Comparison of ENCODE assay signal across 1 cellular context in the genomic region with DNA sequence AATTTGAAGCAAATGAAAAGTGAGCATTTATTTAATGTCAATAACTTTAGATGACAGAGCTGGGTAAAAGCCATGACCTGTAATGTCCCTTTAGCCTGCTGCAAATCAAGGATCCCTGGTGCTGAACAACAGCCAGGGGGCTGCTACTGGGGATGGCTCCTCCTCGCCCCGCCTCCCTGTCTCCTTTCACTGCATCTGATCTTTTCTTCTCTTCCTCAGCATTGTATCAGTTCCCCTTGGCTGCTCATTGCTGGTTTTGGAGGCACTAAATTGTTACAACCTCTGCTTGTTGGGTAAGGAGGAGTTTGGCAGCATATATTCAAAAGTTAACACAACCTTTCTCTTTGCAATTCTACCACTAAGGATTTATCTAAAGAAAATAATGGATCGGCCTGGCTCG.
TF ChIP-seq lines count a peak whose summit lies in the region.

No MANE protein-coding gene starts in this region.

TF ChIP-seq in GM23338, 12 proteins besides CTCF, POLR2A, EP300 and RAD21 (continued from another document):
- TF ChIP-seq, protein P1, sequence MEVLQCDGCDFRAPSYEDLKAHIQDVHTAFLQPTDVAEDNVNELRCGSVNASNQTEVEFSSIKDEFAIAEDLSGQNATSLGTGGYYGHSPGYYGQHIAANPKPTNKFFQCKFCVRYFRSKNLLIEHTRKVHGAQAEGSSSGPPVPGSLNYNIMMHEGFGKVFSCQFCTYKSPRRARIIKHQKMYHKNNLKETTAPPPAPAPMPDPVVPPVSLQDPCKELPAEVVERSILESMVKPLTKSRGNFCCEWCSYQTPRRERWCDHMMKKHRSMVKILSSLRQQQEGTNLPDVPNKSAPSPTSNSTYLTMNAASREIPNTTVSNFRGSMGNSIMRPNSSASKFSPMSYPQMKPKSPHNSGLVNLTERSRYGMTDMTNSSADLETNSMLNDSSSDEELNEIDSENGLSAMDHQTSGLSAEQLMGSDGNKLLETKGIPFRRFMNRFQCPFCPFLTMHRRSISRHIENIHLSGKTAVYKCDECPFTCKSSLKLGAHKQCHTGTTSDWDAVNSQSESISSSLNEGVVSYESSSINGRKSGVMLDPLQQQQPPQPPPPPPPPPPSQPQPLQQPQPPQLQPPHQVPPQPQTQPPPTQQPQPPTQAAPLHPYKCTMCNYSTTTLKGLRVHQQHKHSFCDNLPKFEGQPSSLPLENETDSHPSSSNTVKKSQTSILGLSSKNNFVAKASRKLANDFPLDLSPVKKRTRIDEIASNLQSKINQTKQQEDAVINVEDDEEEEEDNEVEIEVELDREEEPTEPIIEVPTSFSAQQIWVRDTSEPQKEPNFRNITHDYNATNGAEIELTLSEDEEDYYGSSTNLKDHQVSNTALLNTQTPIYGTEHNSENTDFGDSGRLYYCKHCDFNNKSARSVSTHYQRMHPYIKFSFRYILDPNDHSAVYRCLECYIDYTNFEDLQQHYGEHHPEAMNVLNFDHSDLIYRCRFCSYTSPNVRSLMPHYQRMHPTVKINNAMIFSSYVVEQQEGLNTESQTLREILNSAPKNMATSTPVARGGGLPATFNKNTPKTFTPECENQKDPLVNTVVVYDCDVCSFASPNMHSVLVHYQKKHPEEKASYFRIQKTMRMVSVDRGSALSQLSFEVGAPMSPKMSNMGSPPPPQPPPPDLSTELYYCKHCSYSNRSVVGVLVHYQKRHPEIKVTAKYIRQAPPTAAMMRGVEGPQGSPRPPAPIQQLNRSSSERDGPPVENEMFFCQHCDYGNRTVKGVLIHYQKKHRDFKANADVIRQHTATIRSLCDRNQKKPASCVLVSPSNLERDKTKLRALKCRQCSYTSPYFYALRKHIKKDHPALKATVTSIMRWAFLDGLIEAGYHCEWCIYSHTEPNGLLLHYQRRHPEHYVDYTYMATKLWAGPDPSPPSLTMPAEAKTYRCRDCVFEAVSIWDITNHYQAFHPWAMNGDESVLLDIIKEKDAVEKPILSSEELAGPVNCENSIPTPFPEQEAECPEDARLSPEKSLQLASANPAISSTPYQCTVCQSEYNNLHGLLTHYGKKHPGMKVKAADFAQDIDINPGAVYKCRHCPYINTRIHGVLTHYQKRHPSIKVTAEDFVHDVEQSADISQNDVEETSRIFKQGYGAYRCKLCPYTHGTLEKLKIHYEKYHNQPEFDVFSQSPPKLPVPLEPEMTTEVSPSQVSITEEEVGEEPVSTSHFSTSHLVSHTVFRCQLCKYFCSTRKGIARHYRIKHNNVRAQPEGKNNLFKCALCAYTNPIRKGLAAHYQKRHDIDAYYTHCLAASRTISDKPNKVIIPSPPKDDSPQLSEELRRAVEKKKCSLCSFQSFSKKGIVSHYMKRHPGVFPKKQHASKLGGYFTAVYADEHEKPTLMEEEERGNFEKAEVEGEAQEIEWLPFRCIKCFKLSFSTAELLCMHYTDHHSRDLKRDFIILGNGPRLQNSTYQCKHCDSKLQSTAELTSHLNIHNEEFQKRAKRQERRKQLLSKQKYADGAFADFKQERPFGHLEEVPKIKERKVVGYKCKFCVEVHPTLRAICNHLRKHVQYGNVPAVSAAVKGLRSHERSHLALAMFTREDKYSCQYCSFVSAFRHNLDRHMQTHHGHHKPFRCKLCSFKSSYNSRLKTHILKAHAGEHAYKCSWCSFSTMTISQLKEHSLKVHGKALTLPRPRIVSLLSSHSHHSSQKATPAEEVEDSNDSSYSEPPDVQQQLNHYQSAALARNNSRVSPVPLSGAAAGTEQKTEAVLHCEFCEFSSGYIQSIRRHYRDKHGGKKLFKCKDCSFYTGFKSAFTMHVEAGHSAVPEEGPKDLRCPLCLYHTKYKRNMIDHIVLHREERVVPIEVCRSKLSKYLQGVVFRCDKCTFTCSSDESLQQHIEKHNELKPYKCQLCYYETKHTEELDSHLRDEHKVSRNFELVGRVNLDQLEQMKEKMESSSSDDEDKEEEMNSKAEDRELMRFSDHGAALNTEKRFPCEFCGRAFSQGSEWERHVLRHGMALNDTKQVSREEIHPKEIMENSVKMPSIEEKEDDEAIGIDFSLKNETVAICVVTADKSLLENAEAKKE (CRISPR knock-in tag; IDR thresholded peaks at IDR 0.05): no peak
- TF ChIP-seq, protein P2, sequence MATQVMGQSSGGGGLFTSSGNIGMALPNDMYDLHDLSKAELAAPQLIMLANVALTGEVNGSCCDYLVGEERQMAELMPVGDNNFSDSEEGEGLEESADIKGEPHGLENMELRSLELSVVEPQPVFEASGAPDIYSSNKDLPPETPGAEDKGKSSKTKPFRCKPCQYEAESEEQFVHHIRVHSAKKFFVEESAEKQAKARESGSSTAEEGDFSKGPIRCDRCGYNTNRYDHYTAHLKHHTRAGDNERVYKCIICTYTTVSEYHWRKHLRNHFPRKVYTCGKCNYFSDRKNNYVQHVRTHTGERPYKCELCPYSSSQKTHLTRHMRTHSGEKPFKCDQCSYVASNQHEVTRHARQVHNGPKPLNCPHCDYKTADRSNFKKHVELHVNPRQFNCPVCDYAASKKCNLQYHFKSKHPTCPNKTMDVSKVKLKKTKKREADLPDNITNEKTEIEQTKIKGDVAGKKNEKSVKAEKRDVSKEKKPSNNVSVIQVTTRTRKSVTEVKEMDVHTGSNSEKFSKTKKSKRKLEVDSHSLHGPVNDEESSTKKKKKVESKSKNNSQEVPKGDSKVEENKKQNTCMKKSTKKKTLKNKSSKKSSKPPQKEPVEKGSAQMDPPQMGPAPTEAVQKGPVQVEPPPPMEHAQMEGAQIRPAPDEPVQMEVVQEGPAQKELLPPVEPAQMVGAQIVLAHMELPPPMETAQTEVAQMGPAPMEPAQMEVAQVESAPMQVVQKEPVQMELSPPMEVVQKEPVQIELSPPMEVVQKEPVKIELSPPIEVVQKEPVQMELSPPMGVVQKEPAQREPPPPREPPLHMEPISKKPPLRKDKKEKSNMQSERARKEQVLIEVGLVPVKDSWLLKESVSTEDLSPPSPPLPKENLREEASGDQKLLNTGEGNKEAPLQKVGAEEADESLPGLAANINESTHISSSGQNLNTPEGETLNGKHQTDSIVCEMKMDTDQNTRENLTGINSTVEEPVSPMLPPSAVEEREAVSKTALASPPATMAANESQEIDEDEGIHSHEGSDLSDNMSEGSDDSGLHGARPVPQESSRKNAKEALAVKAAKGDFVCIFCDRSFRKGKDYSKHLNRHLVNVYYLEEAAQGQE (IDR thresholded peaks at IDR 0.05; ENCODE audit: unreplicated experiment): no peak
- no peak for TF ChIP-seq ZNF331 (CRISPR knock-in tag; IDR thresholded peaks at IDR 0.05; ENCODE audit: low read depth)
- no peak for TF ChIP-seq EZH2 (IDR thresholded peaks at IDR 0.05; ENCODE audit: low read depth, unreplicated experiment)
- no peak for TF ChIP-seq CREB1 (CRISPR knock-in tag; IDR thresholded peaks at IDR 0.05; ENCODE audit: low read depth)
- no peak for TF ChIP-seq EZH2phosphoT487 (IDR thresholded peaks at IDR 0.05; ENCODE audit: unreplicated experiment)
- TF ChIP-seq, protein P3, sequence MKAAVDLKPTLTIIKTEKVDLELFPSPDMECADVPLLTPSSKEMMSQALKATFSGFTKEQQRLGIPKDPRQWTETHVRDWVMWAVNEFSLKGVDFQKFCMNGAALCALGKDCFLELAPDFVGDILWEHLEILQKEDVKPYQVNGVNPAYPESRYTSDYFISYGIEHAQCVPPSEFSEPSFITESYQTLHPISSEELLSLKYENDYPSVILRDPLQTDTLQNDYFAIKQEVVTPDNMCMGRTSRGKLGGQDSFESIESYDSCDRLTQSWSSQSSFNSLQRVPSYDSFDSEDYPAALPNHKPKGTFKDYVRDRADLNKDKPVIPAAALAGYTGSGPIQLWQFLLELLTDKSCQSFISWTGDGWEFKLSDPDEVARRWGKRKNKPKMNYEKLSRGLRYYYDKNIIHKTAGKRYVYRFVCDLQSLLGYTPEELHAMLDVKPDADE (IDR thresholded peaks at IDR 0.05): no peak
